Comparison of ENCODE assay signal across 8 cellular contexts in genomic region chr5:125485003-125485641, GRCh38.
DNase-seq lines count a peak whose midpoint lies in the region; ATAC-seq and TF ChIP-seq lines count a peak whose summit lies in the region.

No MANE protein-coding gene starts in this region.

- H4K91ac ChIP-seq in neuronal stem cell (ENCODE audit: low read depth, low read length, poor library complexity): no peak overlapping the region

- peak overlapping the region; percentile 85 for H3K27ac ChIP-seq in neuronal stem cell (replicated peaks; ENCODE audit: low read length)

- H3K36me3 Mint-ChIP-seq in effector memory CD8-positive, alpha-beta T cell (ENCODE audit: insufficient read depth): no peaks in the 10 kb centered on the region
- no peaks in the 10 kb centered on the region for H3K36me3 Mint-ChIP-seq in activated naive CD8-positive, alpha-beta T cell treated with anti-CD3 and anti-CD28 coated beads for 36 hours

- H3K79me1 ChIP-seq in neuronal stem cell (ENCODE audit: low read depth, low read length): no peaks in the 10 kb centered on the region

- no peak overlapping the region for H3K18ac ChIP-seq in neuronal stem cell (ENCODE audit: low read length)

- H3K14ac ChIP-seq in neuronal stem cell (ENCODE audit: low read length): no peak overlapping the region

- no peak overlapping the region for H2BK15ac ChIP-seq in neuronal stem cell (ENCODE audit: low read length)

- H4K8ac ChIP-seq in neuronal stem cell (ENCODE audit: low read depth, low read length): no peak overlapping the region

- CTCF ChIA-PET in BJ (lab: Yijun Ruan, JAX): no interaction called here

- WGBS in neuronal stem cell (ENCODE audit: extremely low coverage in 2 of 2, insufficient read length in 2 of 2, insufficient replicate concordance in 1 of 2), 2 donors: no CpG with 5 or more reads among the region's 5 CpGs

- peaks cover 0 to 10% of the 10 kb centered on the region in 2 donors for H3K9me3 Mint-ChIP-seq in effector memory CD8-positive, alpha-beta T cell
- H3K9me3 Mint-ChIP-seq in activated naive CD8-positive, alpha-beta T cell treated with anti-CD3 and anti-CD28 coated beads for 36 hours: no peaks in the 10 kb centered on the region

- ATAC-seq in effector memory CD8-positive, alpha-beta T cell (replicated peaks): no peak
- ATAC-seq in GM21528 (IDR thresholded peaks at IDR 0.05; ENCODE audit: low FRiP score, unreplicated experiment): no peak

- H3K27me3 Mint-ChIP-seq in effector memory CD8-positive, alpha-beta T cell: no peaks in the 10 kb centered on the region
- no peaks in the 10 kb centered on the region for H3K27me3 Mint-ChIP-seq in activated naive CD8-positive, alpha-beta T cell treated with anti-CD3 and anti-CD28 coated beads for 36 hours

- H2AK5ac ChIP-seq in neuronal stem cell (ENCODE audit: low read depth, low read length): no peak overlapping the region

- no peak for TF ChIP-seq CTCF in BJ (IDR thresholded peaks at IDR 0.05; ENCODE audit: insufficient read depth, low read depth, low read length)
- TF ChIP-seq CTCF in fibroblast of mammary gland (conservative IDR thresholded peaks at IDR 0.05; ENCODE audit: control insufficient read depth, insufficient read depth, low read depth, low read length): no peak

- POLR2A ChIA-PET in BJ (lab: Charles Lee): interaction anchor here (0.5 to 0.6 kb wide), 2 partner anchors 76 to 327 kb away, joined by 3 to 4 read pairs; no protein-coding TSS in a partner anchor

- H3K9me3 ChIP-seq in neuronal stem cell (replicated peaks in 1 of 2; ENCODE audit: control insufficient read depth in 2 of 2, insufficient read depth in 1 of 2, low read depth in 1 of 2, low read length in 2 of 2): no peaks in the 10 kb centered on the region

- no peak overlapping the region for H3K4me3 ChIP-seq in BJ (ENCODE audit: low read depth, low read length)
- H3K4me3 ChIP-seq in fibroblast of mammary gland (ENCODE audit: control insufficient read depth, low read depth, low read length): no peak overlapping the region
- H3K4me3 ChIP-seq in neuronal stem cell (ENCODE audit: low read length in 2 of 2): no peak overlapping the region

- no peak overlapping the region for H3K4me3 Mint-ChIP-seq in effector memory CD8-positive, alpha-beta T cell
- H3K4me3 Mint-ChIP-seq in activated naive CD8-positive, alpha-beta T cell treated with anti-CD3 and anti-CD28 coated beads for 36 hours: no peak overlapping the region

- H3K36me3 ChIP-seq in BJ (ENCODE audit: control insufficient read depth, insufficient read depth, low read length) (no peaks in the 10 kb centered on the region), neuronal stem cell (replicated peaks in 1 of 2; ENCODE audit: control insufficient read depth in 2 of 2, insufficient read depth in 2 of 2, low read length in 2 of 2) (no peaks in the 10 kb centered on the region)

- H3K27ac Mint-ChIP-seq in effector memory CD8-positive, alpha-beta T cell: no peak overlapping the region
- no peak overlapping the region for H3K27ac Mint-ChIP-seq in activated naive CD8-positive, alpha-beta T cell treated with anti-CD3 and anti-CD28 coated beads for 36 hours

- no peak overlapping the region for H2BK120ac ChIP-seq in neuronal stem cell (ENCODE audit: low read depth, low read length)

- no peaks in the 10 kb centered on the region for H3K4me1 Mint-ChIP-seq in effector memory CD8-positive, alpha-beta T cell (ENCODE audit: low read depth in 2 of 2)
- H3K4me1 Mint-ChIP-seq in activated naive CD8-positive, alpha-beta T cell treated with anti-CD3 and anti-CD28 coated beads for 36 hours: no peaks in the 10 kb centered on the region

- H3K9ac ChIP-seq in neuronal stem cell (ENCODE audit: low read depth, low read length, poor library complexity): no peak overlapping the region

- H3K4ac ChIP-seq in neuronal stem cell (ENCODE audit: low read length): no peak overlapping the region

- peak overlapping the region; percentile 81 for H2AFZ ChIP-seq in neuronal stem cell (ENCODE audit: low read length)

- H3K23ac ChIP-seq in neuronal stem cell (ENCODE audit: low read depth, low read length, poor library complexity): no peak overlapping the region

- H3K4me2 ChIP-seq in neuronal stem cell (ENCODE audit: insufficient read depth, low read length, poor library complexity, severe bottlenecking): no peak overlapping the region

- H3K4me1 ChIP-seq in neuronal stem cell (ENCODE audit: control insufficient read depth in 2 of 2, insufficient read depth in 1 of 2, low read depth in 1 of 2, low read length in 2 of 2): peaks cover 13 to 28% of the 10 kb centered on the region in 2 donors

- H3K27me3 ChIP-seq in BJ (ENCODE audit: control insufficient read depth, insufficient read depth, low read length) (peaks cover 4% of the 10 kb centered on the region), neuronal stem cell (ENCODE audit: control insufficient read depth in 3 of 3, insufficient read depth in 3 of 3, low read depth in 1 of 3, low read length in 3 of 3) (no peaks in the 10 kb centered on the region)

- no peak overlapping the region for H2BK5ac ChIP-seq in neuronal stem cell (ENCODE audit: low read length)

- no peak overlapping the region for H2BK12ac ChIP-seq in neuronal stem cell (ENCODE audit: low read length)

- DNase-seq in BJ (ENCODE audit: low read depth): peak; percentile 99
- peak; percentile 100 for DNase-seq in LHCN-M2 (ENCODE audit: low read depth)
- DNase-seq in SHP77 (lab: John Stamatoyannopoulos, UW): peak; percentile 93
- DNase-seq in fibroblast of mammary gland (ENCODE audit: low read depth): peak; percentile 100
- peak; percentile 32 for DNase-seq in neuronal stem cell (ENCODE audit: low spot score)
- DNase-seq in effector memory CD8-positive, alpha-beta T cell: no peak
- no peak for DNase-seq in activated naive CD8-positive, alpha-beta T cell treated with anti-CD3 and anti-CD28 coated beads for 36 hours

Comparison
In these comparisons a context has a peak if more than half of its experiments do, and no peak if none do; other contexts are left out.
1. DNase-seq: peak in BJ (single experiment), LHCN-M2 (single experiment), SHP77 (2 of 2), fibroblast of mammary gland (single experiment) and neuronal stem cell (single experiment); none in effector memory CD8-positive, alpha-beta T cell (0 of 3) and activated naive CD8-positive, alpha-beta T cell treated with anti-CD3 and anti-CD28 coated beads for 36 hours (single experiment).